ENCODE assay signal across 18 cellular contexts in genomic region chr16:88086571-88087516, GRCh38.
"Had no signal": no experiment of that assay in that cellular context is flagged by ENCODE, and none has a peak within 500 bp of the region (broad histone marks: within the 10 kb centered on the region; RNA-seq: fewer than 3 reads in every experiment).

No MANE protein-coding gene starts in this region.

- H3K4me1 ChIP-seq: foreskin keratinocyte, thyroid gland had no signal

- H3K9me3 ChIP-seq: esophagus muscularis mucosa, ovary, thyroid gland, uterus had no signal

- H3K4me1 Mint-ChIP-seq: activated CD8-positive, alpha-beta memory T cell treated with anti-CD3 and anti-CD28 coated beads, Interleukin-2, amount 10 ng/mL, durations not matched to agents 7 days and 5 days; activated naive CD8-positive, alpha-beta T cell treated with anti-CD3 and anti-CD28 coated beads, Interleukin-2, amount 10 ng/mL, durations not matched to agents 7 days and 5 days; natural killer cell; T-cell had no signal

- H3K36me3 Mint-ChIP-seq: activated CD8-positive, alpha-beta memory T cell treated with anti-CD3 and anti-CD28 coated beads, Interleukin-2, amount 10 ng/mL, durations not matched to agents 7 days and 5 days; activated naive CD8-positive, alpha-beta T cell treated with anti-CD3 and anti-CD28 coated beads, Interleukin-2, amount 10 ng/mL, durations not matched to agents 7 days and 5 days; natural killer cell had no signal

- H3K27ac ChIP-seq: foreskin keratinocyte, ovary, thyroid gland, uterus had no signal

- H3K36me3 ChIP-seq: ovary, thyroid gland, uterus had no signal

- H3K27me3 Mint-ChIP-seq: activated B cell treated with CpG ODN at 0.5 μM for 24 hours; activated CD8-positive, alpha-beta memory T cell treated with anti-CD3 and anti-CD28 coated beads, Interleukin-2, amount 10 ng/mL, durations not matched to agents 7 days and 5 days; activated naive CD8-positive, alpha-beta T cell treated with anti-CD3 and anti-CD28 coated beads, Interleukin-2, amount 10 ng/mL, durations not matched to agents 7 days and 5 days; T-cell had no signal

- H3K4me3 ChIP-seq: ovary, thyroid gland, uterus had no signal

- DNase-seq: activated B cell treated with CpG ODN at 0.5 μM for 24 hours; activated CD4-positive, alpha-beta T cell treated with anti-CD3 and anti-CD28 coated beads, Interleukin-2, amount 50 U/mL, for 1 hour; activated CD8-positive, alpha-beta memory T cell treated with anti-CD3 and anti-CD28 coated beads, Interleukin-2, amount 10 ng/mL, durations not matched to agents 7 days and 5 days; activated gamma-delta T cell; activated naive CD8-positive, alpha-beta T cell treated with anti-CD3 and anti-CD28 coated beads, Interleukin-2, amount 10 ng/mL, durations not matched to agents 7 days and 5 days; activated T-cell treated with anti-CD3 and anti-CD28 coated beads, Interleukin-2, amount 50 U/mL, for 4 hours; cerebellar nuclear complex; foreskin keratinocyte; immature natural killer cell; left colon; mammary epithelial cell; natural killer cell; ovary; stimulated activated CD4-positive, alpha-beta T cell treated with anti-CD3 and anti-CD28 coated beads, Interleukin-4, amount 100 ng/mL, for 1 hour; T-cell; thyroid gland; uterus had no signal

- ATAC-seq: activated CD8-positive, alpha-beta memory T cell treated with anti-CD3 and anti-CD28 coated beads, Interleukin-2, amount 10 ng/mL, durations not matched to agents 7 days and 5 days; activated T-cell treated with anti-CD3 and anti-CD28 coated beads, Interleukin-2, amount 50 U/mL, for 4 hours; foreskin keratinocyte; left colon; natural killer cell had no signal

- H3K27ac Mint-ChIP-seq: activated B cell treated with CpG ODN at 0.5 μM for 24 hours; activated CD8-positive, alpha-beta memory T cell treated with anti-CD3 and anti-CD28 coated beads, Interleukin-2, amount 10 ng/mL, durations not matched to agents 7 days and 5 days; activated naive CD8-positive, alpha-beta T cell treated with anti-CD3 and anti-CD28 coated beads, Interleukin-2, amount 10 ng/mL, durations not matched to agents 7 days and 5 days; immature natural killer cell; natural killer cell; T-cell had no signal

- H3K4me3 Mint-ChIP-seq: activated B cell treated with CpG ODN at 0.5 μM for 24 hours; activated CD8-positive, alpha-beta memory T cell treated with anti-CD3 and anti-CD28 coated beads, Interleukin-2, amount 10 ng/mL, durations not matched to agents 7 days and 5 days; activated naive CD8-positive, alpha-beta T cell treated with anti-CD3 and anti-CD28 coated beads, Interleukin-2, amount 10 ng/mL, durations not matched to agents 7 days and 5 days; activated T-cell treated with anti-CD3 and anti-CD28 coated beads, Interleukin-2, amount 50 U/mL, for 4 hours; immature natural killer cell; natural killer cell; T-cell had no signal

- H3K27me3 ChIP-seq: ovary, thyroid gland, uterus had no signal

- H3K9me3 Mint-ChIP-seq: activated B cell treated with CpG ODN at 0.5 μM for 24 hours; activated naive CD8-positive, alpha-beta T cell treated with anti-CD3 and anti-CD28 coated beads, Interleukin-2, amount 10 ng/mL, durations not matched to agents 7 days and 5 days; activated T-cell treated with anti-CD3 and anti-CD28 coated beads, Interleukin-2, amount 50 U/mL, for 4 hours; immature natural killer cell; natural killer cell; T-cell had no signal
